ENCODE assay signal across 1 cellular context in genomic region chr2:109406301-109406700, GRCh38.
TF ChIP-seq lines count a peak whose summit lies in the region.

No MANE protein-coding gene starts in this region.

TF ChIP-seq in SK-N-SH, 30 proteins besides CTCF, POLR2A, EP300 and RAD21 (continued from another document):
- TF ChIP-seq, protein P1, sequence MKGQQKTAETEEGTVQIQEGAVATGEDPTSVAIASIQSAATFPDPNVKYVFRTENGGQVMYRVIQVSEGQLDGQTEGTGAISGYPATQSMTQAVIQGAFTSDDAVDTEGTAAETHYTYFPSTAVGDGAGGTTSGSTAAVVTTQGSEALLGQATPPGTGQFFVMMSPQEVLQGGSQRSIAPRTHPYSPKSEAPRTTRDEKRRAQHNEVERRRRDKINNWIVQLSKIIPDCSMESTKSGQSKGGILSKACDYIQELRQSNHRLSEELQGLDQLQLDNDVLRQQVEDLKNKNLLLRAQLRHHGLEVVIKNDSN (IDR thresholded peaks at IDR 0.05; ENCODE audit: borderline replicate concordance, low read depth) = no peak
- TF ChIP-seq REST (IDR thresholded peaks at IDR 0.05; ENCODE audit: low read depth, low read length) (no peak), JUND (IDR thresholded peaks at IDR 0.05) (no peak), SIN3A (IDR thresholded peaks at IDR 0.05; ENCODE audit: borderline replicate concordance, low read depth, low read length) (no peak), MXI1 (IDR thresholded peaks at IDR 0.05; ENCODE audit: low read depth, low read length) (no peak), TEAD4 (IDR thresholded peaks at IDR 0.05; ENCODE audit: borderline replicate concordance, insufficient read depth) (no peak), FOXM1 (IDR thresholded peaks at IDR 0.05; ENCODE audit: low read depth) (no peak), IRF3 (IDR thresholded peaks at IDR 0.05; ENCODE audit: low read depth, low read length) (no peak), MAX (IDR thresholded peaks at IDR 0.05; ENCODE audit: low read depth) (no peak)
- TF ChIP-seq, protein P2, sequence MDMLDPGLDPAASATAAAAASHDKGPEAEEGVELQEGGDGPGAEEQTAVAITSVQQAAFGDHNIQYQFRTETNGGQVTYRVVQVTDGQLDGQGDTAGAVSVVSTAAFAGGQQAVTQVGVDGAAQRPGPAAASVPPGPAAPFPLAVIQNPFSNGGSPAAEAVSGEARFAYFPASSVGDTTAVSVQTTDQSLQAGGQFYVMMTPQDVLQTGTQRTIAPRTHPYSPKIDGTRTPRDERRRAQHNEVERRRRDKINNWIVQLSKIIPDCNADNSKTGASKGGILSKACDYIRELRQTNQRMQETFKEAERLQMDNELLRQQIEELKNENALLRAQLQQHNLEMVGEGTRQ (IDR thresholded peaks at IDR 0.05; ENCODE audit: borderline replicate concordance, low read depth, low read length) = no peak
